In the genomic region with DNA sequence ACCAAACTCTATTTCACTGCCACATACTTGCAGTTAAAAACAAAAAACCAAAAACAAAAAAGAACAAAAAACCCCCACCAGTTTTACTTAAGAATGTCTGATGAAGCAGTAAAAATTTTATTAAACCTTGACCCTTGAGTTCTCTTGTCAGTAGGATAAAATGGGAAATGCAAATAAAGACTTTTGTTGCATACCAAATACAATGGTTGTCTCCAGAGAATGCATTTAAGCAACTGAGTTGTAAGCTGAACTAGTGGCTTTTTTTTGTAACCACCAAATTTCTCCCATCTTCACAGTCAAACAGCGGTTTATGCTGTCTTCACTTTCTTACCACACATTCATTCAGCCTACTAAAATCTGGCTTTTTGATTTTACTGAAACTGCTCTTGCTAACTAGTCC, we compare ENCODE assay signal across 10 cellular contexts. TPM values are rescaled to one million over a fixed set of nuclear protein-coding genes. Genes with fewer than 3 reads are reported as not detected.
DNase-seq lines count a peak whose midpoint lies in the region; ATAC-seq and TF ChIP-seq lines count a peak whose summit lies in the region.
"Had no signal": no experiment of that assay in that cellular context is flagged by ENCODE, and none has a peak within 500 bp of the region (broad histone marks: within the 10 kb centered on the region; RNA-seq: fewer than 3 reads in every experiment).

No MANE protein-coding gene starts in this region.

- H3K9me3 ChIP-seq in left ventricle myocardium inferior (replicated peaks) (no peaks in the 10 kb centered on the region), iPS-15b (ENCODE audit: control insufficient read depth, insufficient read depth, low read length) (no peaks in the 10 kb centered on the region)

- peak overlapping the region; percentile 100 for H3K27ac ChIP-seq in left ventricle myocardium inferior (replicated peaks)

- POLR2A ChIA-PET in T-cell (lab: Charles Lee): interaction anchor here in 1 of 2 donors (1.0 kb wide), 1 partner anchor 37 kb away, joined by 3 read pairs; no protein-coding TSS in a partner anchor

- H3K4me3 ChIP-seq in left ventricle myocardium inferior (peak overlapping the region; percentile 71), iPS-15b (ENCODE audit: low read depth, low read length) (peak overlapping the region; percentile 24)

- H3K36me3 Mint-ChIP-seq in T-cell: peaks cover 3% of the 10 kb centered on the region
- H3K36me3 Mint-ChIP-seq in type B pancreatic cell: peaks cover 15% of the 10 kb centered on the region

- no peaks in the 10 kb centered on the region for H3K27me3 ChIP-seq in left ventricle myocardium inferior (ENCODE audit: low read depth)
- H3K27me3 ChIP-seq in iPS-15b (ENCODE audit: control insufficient read depth, insufficient read depth, low read length): no peaks in the 10 kb centered on the region

- intact Hi-C loops in left ventricle myocardium inferior (cut with micrococcal nuclease) (no loop called here), cardiac septum (cut with DNase I) (no loop called here)

- no peaks in the 10 kb centered on the region for H3K36me3 ChIP-seq in left ventricle myocardium inferior
- no peaks in the 10 kb centered on the region for H3K36me3 ChIP-seq in iPS-15b (ENCODE audit: control insufficient read depth, insufficient read depth, low read length)

- no peaks in the 10 kb centered on the region for H3K9me3 Mint-ChIP-seq in T-cell
- no peaks in the 10 kb centered on the region for H3K9me3 Mint-ChIP-seq in type B pancreatic cell

- ATAC-seq in T-cell (replicated peaks in 1 of 4) (no peak), HG02642 (IDR thresholded peaks at IDR 0.05; ENCODE audit: poor library complexity, unreplicated experiment) (no peak)

- H3K27me3 Mint-ChIP-seq in T-cell: no peaks in the 10 kb centered on the region
- no peaks in the 10 kb centered on the region for H3K27me3 Mint-ChIP-seq in type B pancreatic cell

- peak overlapping the region; percentile 50 for H3K9ac ChIP-seq in iPS-15b (ENCODE audit: low read depth, low read length)

- DNase-seq in left ventricle myocardium inferior: no peak
- DNase-seq in cardiac septum (ENCODE audit: low spot score): no peak
- no peak for DNase-seq in T-cell
- no peak for DNase-seq in type B pancreatic cell (ENCODE audit: extremely low spot score, unreplicated experiment)
- DNase-seq in GM19240 (ENCODE audit: insufficient read length, low spot score): no peak
- DNase-seq in SHP77 (lab: John Stamatoyannopoulos, UW): no peak
- DNase-seq: dermis blood vessel endothelial cell, NCI-H774 had no signal

- peak overlapping the region; percentile 3 to 32 (median 20) for H3K4me3 Mint-ChIP-seq in T-cell
- H3K4me3 Mint-ChIP-seq in type B pancreatic cell: peak overlapping the region; percentile 48

- CTCF ChIA-PET in T-cell (lab: Charles Lee): interaction anchor here in 1 of 2 donors (0.9 kb wide), 1 partner anchor 45 kb away, joined by 3 read pairs; no protein-coding TSS in a partner anchor

- H3K4me1 Mint-ChIP-seq in T-cell (peaks cover 68 to 72% (median 71%) of the 10 kb centered on the region in 3 donors), type B pancreatic cell (ENCODE audit: unreplicated experiment) (peaks cover 25% of the 10 kb centered on the region)

- H3K4me1 ChIP-seq in left ventricle myocardium inferior: peaks cover 80% of the 10 kb centered on the region
- H3K4me1 ChIP-seq in iPS-15b (ENCODE audit: control insufficient read depth, insufficient read depth, low read length): peaks cover 23% of the 10 kb centered on the region

- TF ChIP-seq CTCF in left ventricle myocardium inferior (IDR thresholded peaks at IDR 0.05; ENCODE audit: borderline replicate concordance) (no peak), type B pancreatic cell (conservative IDR thresholded peaks at IDR 0.05) (no peak)

- peak overlapping the region; percentile 27 to 40 for H3K27ac Mint-ChIP-seq in T-cell
- H3K27ac Mint-ChIP-seq in type B pancreatic cell: no peak overlapping the region

RNA-seq across cellular contexts. Expression of a gene that starts 3.1 kb away (rescaled TPM):
- total RNA-seq in left ventricle myocardium inferior (83.6 TPM), cardiac septum (58.3 TPM), T-cell (10 to 100 TPM; 36.5 to 44.7 (median 42.6) TPM), type B pancreatic cell (ENCODE audit: low replicate concordance) (59.0 and 83.6 TPM in 2 replicates)
